Comparison of ENCODE assay signal across 8 cellular contexts in genomic region chr17:69326302-69327059, GRCh38. TPM values are rescaled to one million over a fixed set of nuclear protein-coding genes. Genes with fewer than 3 reads are reported as not detected.
DNase-seq lines count a peak whose midpoint lies in the region; ATAC-seq and TF ChIP-seq lines count a peak whose summit lies in the region.

No MANE protein-coding gene starts in this region.

- peaks cover 25% of the 10 kb centered on the region for H3K4me1 Mint-ChIP-seq in T-helper 17 cell
- peaks cover 16 to 43% (median 29%) of the 10 kb centered on the region in 4 donors for H3K4me1 Mint-ChIP-seq in naive thymus-derived CD8-positive, alpha-beta T cell

- no peaks in the 10 kb centered on the region for H3K9me3 Mint-ChIP-seq in naive thymus-derived CD8-positive, alpha-beta T cell

- peaks cover 6% of the 10 kb centered on the region for H3K36me3 Mint-ChIP-seq in T-helper 17 cell (ENCODE audit: low read depth)
- H3K36me3 Mint-ChIP-seq in naive thymus-derived CD8-positive, alpha-beta T cell: no peaks in the 10 kb centered on the region

- 0% methylated on average over 28 of the region's 54 CpGs for WGBS in esophagus muscularis mucosa

- peak overlapping the region; percentile 89 to 92 (median 90) for H3K27ac ChIP-seq in esophagus muscularis mucosa (replicated peaks in 1 of 4)

- peaks cover 9% of the 10 kb centered on the region for H3K27me3 Mint-ChIP-seq in T-helper 17 cell
- H3K27me3 Mint-ChIP-seq in naive thymus-derived CD8-positive, alpha-beta T cell: peaks cover 0 to 6% (median 0%) of the 10 kb centered on the region in 5 donors

- no peak for DNase-seq in Right ventricle myocardium inferior (ENCODE audit: missing footprints)
- no peak for DNase-seq in cardiac septum (ENCODE audit: low spot score)
- DNase-seq in T-helper 17 cell: no peak
- no peak for DNase-seq in esophagus muscularis mucosa (ENCODE audit: extremely low spot score)
- DNase-seq in naive thymus-derived CD8-positive, alpha-beta T cell: peak in 2 of 10 donors; percentile 2
- DNase-seq in OCI-M2 (lab: John Stamatoyannopoulos, UW; ENCODE audit: unreplicated experiment): no peak
- DNase-seq in activated effector memory CD4-positive, alpha-beta T cell treated with Interleukin-2 at 50 U/mL for 16 hours: no peak

- H3K4me1 ChIP-seq in esophagus muscularis mucosa: peaks cover 5 to 20% (median 16%) of the 10 kb centered on the region in 4 donors

- H3K4me3 Mint-ChIP-seq in T-helper 17 cell: peak overlapping the region; percentile 97
- peak overlapping the region; percentile 91 to 100 (median 97) for H3K4me3 Mint-ChIP-seq in naive thymus-derived CD8-positive, alpha-beta T cell

- no peaks in the 10 kb centered on the region for H3K36me3 ChIP-seq in esophagus muscularis mucosa

- H3K9me3 ChIP-seq in T-helper 17 cell (ENCODE audit: control insufficient read depth, low read length, poor library complexity, severe bottlenecking): no peaks in the 10 kb centered on the region
- H3K9me3 ChIP-seq in esophagus muscularis mucosa: no peaks in the 10 kb centered on the region

- POLR2A ChIA-PET in naive thymus-derived CD8-positive, alpha-beta T cell (lab: Charles Lee): interaction anchor here (0.6 to 3.2 kb wide), 7 partner anchors 8 to 814 kb away, joined by 3 to 20 read pairs (median 4); partner anchors contain the start of genes MAP2K6 and PRKAR1A

- H3K27me3 ChIP-seq in esophagus muscularis mucosa: no peaks in the 10 kb centered on the region

- H3K27ac Mint-ChIP-seq in T-helper 17 cell: peak overlapping the region; percentile 97
- peak overlapping the region; percentile 95 to 98 (median 96) for H3K27ac Mint-ChIP-seq in naive thymus-derived CD8-positive, alpha-beta T cell

- TF ChIP-seq POLR2A in esophagus muscularis mucosa (IDR thresholded peaks at IDR 0.05; ENCODE audit: low read depth): no peak

- intact Hi-C loops in Right ventricle myocardium inferior (cut with DNase I): no loop called here
- intact Hi-C loops in cardiac septum (cut with DNase I): no loop called here
- intact Hi-C loops in esophagus muscularis mucosa (cut with DNase I): loop anchor here (10.0 kb wide), 1 partner anchor 1332 kb away; the partner anchor contains the start of gene C17orf58

- no peak for TF ChIP-seq EP300 in esophagus muscularis mucosa (IDR thresholded peaks at IDR 0.05)

- ATAC-seq in Right ventricle myocardium inferior (peak; percentile 0), HG02973 (IDR thresholded peaks at IDR 0.05; ENCODE audit: unreplicated experiment) (peak; percentile 4), T-helper 17 cell (no peak)
- ATAC-seq in naive thymus-derived CD8-positive, alpha-beta T cell: no peak

- TF ChIP-seq CTCF in esophagus muscularis mucosa (IDR thresholded peaks at IDR 0.05): no peak

- H3K4me3 ChIP-seq in esophagus muscularis mucosa: peak overlapping the region; percentile 76 to 86 (median 77)

RNA-seq across cellular contexts. Expression of gene ABCA5, which starts 0.5 kb away (rescaled TPM):
- total RNA-seq in Right ventricle myocardium inferior: 19.3 TPM
- 14.8 TPM for total RNA-seq in cardiac septum
- total RNA-seq in T-helper 17 cell: 10 to 100 TPM; 38.6 to 47.6 TPM
- 10 to 100 TPM in 2 of 4 donors, 1 to 10 TPM in 2; 8.8 to 20.8 (median 11.5) TPM for total RNA-seq in esophagus muscularis mucosa
- 10 to 100 TPM; 36.4 to 40.0 TPM for total RNA-seq in naive thymus-derived CD8-positive, alpha-beta T cell
- polyA plus RNA-seq in naive thymus-derived CD8-positive, alpha-beta T cell: 1 to 10 TPM; 6.0 to 6.6 (median 6.3) TPM

Comparison
In these comparisons a context has a peak if more than half of its experiments do, and no peak if none do; other contexts are left out.
1. ATAC-seq: peak in Right ventricle myocardium inferior (single experiment) and HG02973 (single experiment); none in T-helper 17 cell (single experiment) and naive thymus-derived CD8-positive, alpha-beta T cell (0 of 2).